1 cellular context compared by ENCODE assay signal in the genomic region with DNA sequence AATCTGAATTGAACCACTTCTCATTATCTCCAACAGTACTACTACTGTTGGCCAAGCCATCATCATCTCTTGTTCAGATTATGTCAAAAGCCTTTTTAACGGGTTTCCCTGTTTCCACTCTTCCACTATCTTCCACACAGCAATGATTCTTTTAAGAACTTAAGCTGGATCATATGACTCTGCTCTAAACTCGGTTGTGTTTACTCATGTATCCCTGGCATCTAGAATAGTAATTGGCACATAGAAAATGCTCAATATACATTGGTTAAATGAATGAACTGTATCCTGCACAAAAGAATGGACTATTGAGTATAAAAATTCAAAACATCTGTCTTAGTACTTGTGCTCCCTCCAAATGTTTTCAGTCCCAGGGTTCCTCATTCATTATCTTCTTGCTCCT.
TF ChIP-seq lines count a peak whose summit lies in the region.

No MANE protein-coding gene starts in this region.

TF ChIP-seq in GM23338, 12 proteins besides CTCF, POLR2A, EP300 and RAD21 (continued from another document):
- TF ChIP-seq, protein P1, sequence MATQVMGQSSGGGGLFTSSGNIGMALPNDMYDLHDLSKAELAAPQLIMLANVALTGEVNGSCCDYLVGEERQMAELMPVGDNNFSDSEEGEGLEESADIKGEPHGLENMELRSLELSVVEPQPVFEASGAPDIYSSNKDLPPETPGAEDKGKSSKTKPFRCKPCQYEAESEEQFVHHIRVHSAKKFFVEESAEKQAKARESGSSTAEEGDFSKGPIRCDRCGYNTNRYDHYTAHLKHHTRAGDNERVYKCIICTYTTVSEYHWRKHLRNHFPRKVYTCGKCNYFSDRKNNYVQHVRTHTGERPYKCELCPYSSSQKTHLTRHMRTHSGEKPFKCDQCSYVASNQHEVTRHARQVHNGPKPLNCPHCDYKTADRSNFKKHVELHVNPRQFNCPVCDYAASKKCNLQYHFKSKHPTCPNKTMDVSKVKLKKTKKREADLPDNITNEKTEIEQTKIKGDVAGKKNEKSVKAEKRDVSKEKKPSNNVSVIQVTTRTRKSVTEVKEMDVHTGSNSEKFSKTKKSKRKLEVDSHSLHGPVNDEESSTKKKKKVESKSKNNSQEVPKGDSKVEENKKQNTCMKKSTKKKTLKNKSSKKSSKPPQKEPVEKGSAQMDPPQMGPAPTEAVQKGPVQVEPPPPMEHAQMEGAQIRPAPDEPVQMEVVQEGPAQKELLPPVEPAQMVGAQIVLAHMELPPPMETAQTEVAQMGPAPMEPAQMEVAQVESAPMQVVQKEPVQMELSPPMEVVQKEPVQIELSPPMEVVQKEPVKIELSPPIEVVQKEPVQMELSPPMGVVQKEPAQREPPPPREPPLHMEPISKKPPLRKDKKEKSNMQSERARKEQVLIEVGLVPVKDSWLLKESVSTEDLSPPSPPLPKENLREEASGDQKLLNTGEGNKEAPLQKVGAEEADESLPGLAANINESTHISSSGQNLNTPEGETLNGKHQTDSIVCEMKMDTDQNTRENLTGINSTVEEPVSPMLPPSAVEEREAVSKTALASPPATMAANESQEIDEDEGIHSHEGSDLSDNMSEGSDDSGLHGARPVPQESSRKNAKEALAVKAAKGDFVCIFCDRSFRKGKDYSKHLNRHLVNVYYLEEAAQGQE (IDR thresholded peaks at IDR 0.05; ENCODE audit: unreplicated experiment) = no peak
- TF ChIP-seq, protein P2, sequence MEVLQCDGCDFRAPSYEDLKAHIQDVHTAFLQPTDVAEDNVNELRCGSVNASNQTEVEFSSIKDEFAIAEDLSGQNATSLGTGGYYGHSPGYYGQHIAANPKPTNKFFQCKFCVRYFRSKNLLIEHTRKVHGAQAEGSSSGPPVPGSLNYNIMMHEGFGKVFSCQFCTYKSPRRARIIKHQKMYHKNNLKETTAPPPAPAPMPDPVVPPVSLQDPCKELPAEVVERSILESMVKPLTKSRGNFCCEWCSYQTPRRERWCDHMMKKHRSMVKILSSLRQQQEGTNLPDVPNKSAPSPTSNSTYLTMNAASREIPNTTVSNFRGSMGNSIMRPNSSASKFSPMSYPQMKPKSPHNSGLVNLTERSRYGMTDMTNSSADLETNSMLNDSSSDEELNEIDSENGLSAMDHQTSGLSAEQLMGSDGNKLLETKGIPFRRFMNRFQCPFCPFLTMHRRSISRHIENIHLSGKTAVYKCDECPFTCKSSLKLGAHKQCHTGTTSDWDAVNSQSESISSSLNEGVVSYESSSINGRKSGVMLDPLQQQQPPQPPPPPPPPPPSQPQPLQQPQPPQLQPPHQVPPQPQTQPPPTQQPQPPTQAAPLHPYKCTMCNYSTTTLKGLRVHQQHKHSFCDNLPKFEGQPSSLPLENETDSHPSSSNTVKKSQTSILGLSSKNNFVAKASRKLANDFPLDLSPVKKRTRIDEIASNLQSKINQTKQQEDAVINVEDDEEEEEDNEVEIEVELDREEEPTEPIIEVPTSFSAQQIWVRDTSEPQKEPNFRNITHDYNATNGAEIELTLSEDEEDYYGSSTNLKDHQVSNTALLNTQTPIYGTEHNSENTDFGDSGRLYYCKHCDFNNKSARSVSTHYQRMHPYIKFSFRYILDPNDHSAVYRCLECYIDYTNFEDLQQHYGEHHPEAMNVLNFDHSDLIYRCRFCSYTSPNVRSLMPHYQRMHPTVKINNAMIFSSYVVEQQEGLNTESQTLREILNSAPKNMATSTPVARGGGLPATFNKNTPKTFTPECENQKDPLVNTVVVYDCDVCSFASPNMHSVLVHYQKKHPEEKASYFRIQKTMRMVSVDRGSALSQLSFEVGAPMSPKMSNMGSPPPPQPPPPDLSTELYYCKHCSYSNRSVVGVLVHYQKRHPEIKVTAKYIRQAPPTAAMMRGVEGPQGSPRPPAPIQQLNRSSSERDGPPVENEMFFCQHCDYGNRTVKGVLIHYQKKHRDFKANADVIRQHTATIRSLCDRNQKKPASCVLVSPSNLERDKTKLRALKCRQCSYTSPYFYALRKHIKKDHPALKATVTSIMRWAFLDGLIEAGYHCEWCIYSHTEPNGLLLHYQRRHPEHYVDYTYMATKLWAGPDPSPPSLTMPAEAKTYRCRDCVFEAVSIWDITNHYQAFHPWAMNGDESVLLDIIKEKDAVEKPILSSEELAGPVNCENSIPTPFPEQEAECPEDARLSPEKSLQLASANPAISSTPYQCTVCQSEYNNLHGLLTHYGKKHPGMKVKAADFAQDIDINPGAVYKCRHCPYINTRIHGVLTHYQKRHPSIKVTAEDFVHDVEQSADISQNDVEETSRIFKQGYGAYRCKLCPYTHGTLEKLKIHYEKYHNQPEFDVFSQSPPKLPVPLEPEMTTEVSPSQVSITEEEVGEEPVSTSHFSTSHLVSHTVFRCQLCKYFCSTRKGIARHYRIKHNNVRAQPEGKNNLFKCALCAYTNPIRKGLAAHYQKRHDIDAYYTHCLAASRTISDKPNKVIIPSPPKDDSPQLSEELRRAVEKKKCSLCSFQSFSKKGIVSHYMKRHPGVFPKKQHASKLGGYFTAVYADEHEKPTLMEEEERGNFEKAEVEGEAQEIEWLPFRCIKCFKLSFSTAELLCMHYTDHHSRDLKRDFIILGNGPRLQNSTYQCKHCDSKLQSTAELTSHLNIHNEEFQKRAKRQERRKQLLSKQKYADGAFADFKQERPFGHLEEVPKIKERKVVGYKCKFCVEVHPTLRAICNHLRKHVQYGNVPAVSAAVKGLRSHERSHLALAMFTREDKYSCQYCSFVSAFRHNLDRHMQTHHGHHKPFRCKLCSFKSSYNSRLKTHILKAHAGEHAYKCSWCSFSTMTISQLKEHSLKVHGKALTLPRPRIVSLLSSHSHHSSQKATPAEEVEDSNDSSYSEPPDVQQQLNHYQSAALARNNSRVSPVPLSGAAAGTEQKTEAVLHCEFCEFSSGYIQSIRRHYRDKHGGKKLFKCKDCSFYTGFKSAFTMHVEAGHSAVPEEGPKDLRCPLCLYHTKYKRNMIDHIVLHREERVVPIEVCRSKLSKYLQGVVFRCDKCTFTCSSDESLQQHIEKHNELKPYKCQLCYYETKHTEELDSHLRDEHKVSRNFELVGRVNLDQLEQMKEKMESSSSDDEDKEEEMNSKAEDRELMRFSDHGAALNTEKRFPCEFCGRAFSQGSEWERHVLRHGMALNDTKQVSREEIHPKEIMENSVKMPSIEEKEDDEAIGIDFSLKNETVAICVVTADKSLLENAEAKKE (CRISPR knock-in tag; IDR thresholded peaks at IDR 0.05) = no peak
- TF ChIP-seq CREB1 (CRISPR knock-in tag; IDR thresholded peaks at IDR 0.05; ENCODE audit: low read depth) = no peak
- TF ChIP-seq ZNF331 (CRISPR knock-in tag; IDR thresholded peaks at IDR 0.05; ENCODE audit: low read depth) = no peak
